Comparison of ENCODE assay signal across 10 cellular contexts in the genomic region with DNA sequence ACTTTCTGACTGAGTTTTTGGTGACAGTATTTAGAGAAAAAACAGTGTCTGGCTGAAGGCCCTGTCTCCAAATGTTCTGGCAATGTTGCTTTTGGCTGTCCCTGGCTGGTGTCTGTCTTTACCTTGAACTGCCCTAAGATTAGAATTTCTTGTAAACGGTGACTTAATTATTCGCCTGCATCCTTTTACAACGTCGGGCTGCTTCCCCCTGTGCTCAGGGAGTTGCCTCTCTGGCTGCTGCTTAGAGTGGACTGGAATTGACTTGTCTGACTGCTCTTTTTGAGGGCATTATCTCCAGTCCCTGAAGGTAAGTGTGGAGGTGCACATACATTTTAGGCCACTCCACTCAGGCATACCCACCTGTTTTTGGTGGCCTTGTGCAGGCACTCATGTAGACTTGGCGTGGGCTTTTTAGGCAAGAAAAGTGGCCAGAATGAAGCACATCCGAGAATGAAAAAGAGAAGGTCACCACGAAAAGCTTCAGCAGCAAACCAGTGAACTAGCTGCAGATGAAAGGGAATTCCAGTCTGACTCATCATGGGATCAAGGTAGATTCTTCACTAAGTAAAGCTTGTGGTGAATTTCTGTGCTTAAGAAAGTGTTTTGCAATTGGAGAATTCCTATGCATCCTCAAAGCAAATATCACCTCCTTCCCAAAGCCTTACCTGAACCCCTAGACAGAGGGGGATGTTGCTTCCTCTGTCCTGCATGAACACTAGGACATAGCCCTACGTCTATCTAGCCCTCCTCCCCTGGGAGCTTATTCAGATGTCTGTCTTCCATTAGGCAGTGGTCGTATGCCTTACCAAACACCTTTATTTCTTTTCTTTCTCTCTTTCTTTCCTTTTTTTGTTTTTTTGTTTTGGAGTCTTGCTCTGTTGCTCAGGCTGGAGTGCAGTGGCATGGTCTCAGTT.
A peak's percentile ranks its signal among the peaks of the same experiment; 100 is the strongest.
DNase-seq lines count a peak whose midpoint lies in the region; ATAC-seq, FAIRE-seq and TF ChIP-seq lines count a peak whose summit lies in the region.
"Had no signal": no experiment of that assay in that cellular context is flagged by ENCODE, and none has a peak within 500 bp of the region (broad histone marks: within the 10 kb centered on the region; RNA-seq: fewer than 3 reads in every experiment).

No MANE protein-coding gene starts in this region.

- no peaks in the 10 kb centered on the region for H3K27me3 Mint-ChIP-seq in activated T-helper 17 cell treated with anti-CD3 and anti-CD28 coated beads, Interleukin-2, amount 50 U/mL, for 72 hours
- peaks cover 0 to under 1% (median 0%) of the 10 kb centered on the region in 3 donors for H3K27me3 Mint-ChIP-seq in naive B cell

- ATAC-seq in GM18907 (IDR thresholded peaks at IDR 0.05; ENCODE audit: unreplicated experiment) (peak; percentile 79), HG02852 (IDR thresholded peaks at IDR 0.05; ENCODE audit: unreplicated experiment) (peak; percentile 77), naive B cell (ENCODE audit: low read depth in 2 of 2) (no peak), HG02938 (IDR thresholded peaks at IDR 0.05; ENCODE audit: unreplicated experiment) (no peak), gastrocnemius medialis (no peak)
- no peak for ATAC-seq in activated T-helper 17 cell treated with anti-CD3 and anti-CD28 coated beads, Interleukin-2, amount 50 U/mL, for 72 hours (replicated peaks)

- H3K4me1 ChIP-seq in gastrocnemius medialis: peaks cover 0 to 7% of the 10 kb centered on the region in 2 donors

- no peak for TF ChIP-seq CTCF in gastrocnemius medialis (IDR thresholded peaks at IDR 0.05 in 4 of 5, conservative IDR thresholded peaks at IDR 0.05 in 1 of 5)

- H3K27ac ChIP-seq in gastrocnemius medialis: no peak overlapping the region
- H3K27ac ChIP-seq: SK-N-MC had no signal

- H3K36me3 Mint-ChIP-seq in activated T-helper 17 cell treated with anti-CD3 and anti-CD28 coated beads, Interleukin-2, amount 50 U/mL, for 72 hours (ENCODE audit: low read depth): no peaks in the 10 kb centered on the region
- H3K36me3 Mint-ChIP-seq in naive B cell: no peaks in the 10 kb centered on the region

- no peaks in the 10 kb centered on the region for H3K27me3 ChIP-seq in gastrocnemius medialis

- no peak for DNase-seq in naive B cell
- DNase-seq in GM19239 (ENCODE audit: insufficient read length, low spot score): no peak
- no peak for DNase-seq in GDM1 (lab: John Stamatoyannopoulos, UW)
- DNase-seq in gastrocnemius medialis: no peak
- DNase-seq: stimulated activated CD4-positive, alpha-beta T cell treated with anti-CD3 and anti-CD28 coated beads, Interleukin-12 subunit alpha, Interleukin-12 subunit beta, amount 100 ng/mL, for 4 hours had no signal

- H3K9me3 Mint-ChIP-seq in activated T-helper 17 cell treated with anti-CD3 and anti-CD28 coated beads, Interleukin-2, amount 50 U/mL, for 72 hours: peaks cover 10% of the 10 kb centered on the region
- no peaks in the 10 kb centered on the region for H3K9me3 Mint-ChIP-seq in naive B cell

- peak overlapping the region; percentile 73 for H3K27ac Mint-ChIP-seq in activated T-helper 17 cell treated with anti-CD3 and anti-CD28 coated beads, Interleukin-2, amount 50 U/mL, for 72 hours
- H3K27ac Mint-ChIP-seq in naive B cell: peak overlapping the region in 1 of 6 donors; percentile 75

- TF ChIP-seq POLR2A in gastrocnemius medialis (IDR thresholded peaks at IDR 0.05): no peak

- intact Hi-C loops in gastrocnemius medialis (cut with DNase I; ENCODE audit: low total_unique reads): no loop called here

- peak overlapping the region; percentile 75 for H3K4me3 Mint-ChIP-seq in activated T-helper 17 cell treated with anti-CD3 and anti-CD28 coated beads, Interleukin-2, amount 50 U/mL, for 72 hours
- H3K4me3 Mint-ChIP-seq in naive B cell: peak overlapping the region in 6 of 8 donors; percentile 42 to 81 (median 68)

- in situ Hi-C loops in gastrocnemius medialis (cut with MboI; ENCODE audit: low sequenced_read_pairs in 4 of 4): no loop called here

- no peak for FAIRE-seq in GM19239 (lab: Jason Lieb, UNC)

- no peaks in the 10 kb centered on the region for H3K36me3 ChIP-seq in gastrocnemius medialis

- H3K4me1 Mint-ChIP-seq in activated T-helper 17 cell treated with anti-CD3 and anti-CD28 coated beads, Interleukin-2, amount 50 U/mL, for 72 hours: peaks cover 44% of the 10 kb centered on the region
- peaks cover 28 to 43% (median 33%) of the 10 kb centered on the region in 3 donors for H3K4me1 Mint-ChIP-seq in naive B cell

- H3K9me3 ChIP-seq in gastrocnemius medialis: no peaks in the 10 kb centered on the region

- H3K4me3 ChIP-seq in gastrocnemius medialis: no peak overlapping the region
- H3K4me3 ChIP-seq: SK-N-MC had no signal

Comparison
In these comparisons a context has a peak if more than half of its experiments do, and no peak if none do; other contexts are left out.
1. ATAC-seq: peak in GM18907 (single experiment) and HG02852 (single experiment); none in activated T-helper 17 cell treated with anti-CD3 and anti-CD28 coated beads, Interleukin-2, amount 50 U/mL, for 72 hours (single experiment), naive B cell (0 of 2), HG02938 (single experiment) and gastrocnemius medialis (0 of 2).